In the genomic region with DNA sequence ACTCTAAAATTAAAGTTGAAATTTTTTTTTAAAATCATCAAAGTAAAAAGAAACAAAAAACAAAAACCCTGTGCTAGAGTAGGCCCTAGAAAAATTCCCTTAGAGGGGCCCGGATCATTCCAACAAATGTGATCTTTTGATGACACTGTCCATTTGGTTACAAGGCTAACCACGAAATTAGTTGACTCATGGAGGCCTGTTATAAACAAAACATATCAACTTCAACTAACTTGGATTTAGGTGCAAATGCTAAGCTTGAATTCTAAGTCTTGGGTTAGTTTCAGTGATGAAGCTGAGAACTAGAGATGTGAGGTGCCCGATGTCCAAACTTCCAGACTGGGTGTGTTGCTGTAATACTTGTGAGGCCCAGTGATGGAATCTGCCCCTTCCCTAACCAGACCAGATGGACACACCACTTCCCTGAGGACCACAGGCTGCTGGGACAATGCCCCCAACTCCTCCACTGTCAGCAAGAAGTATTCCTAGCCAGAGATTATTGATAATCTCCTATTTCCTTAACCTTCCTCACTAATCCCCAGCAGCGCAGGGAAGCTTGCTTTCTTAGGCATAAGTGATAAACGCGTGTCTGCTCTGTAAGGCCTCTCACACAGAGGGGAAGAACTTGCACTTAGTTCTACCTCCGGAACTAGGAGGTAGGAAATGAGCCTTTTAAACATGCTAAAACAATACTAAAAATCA, we compare ENCODE assay signal across 21 cellular contexts.
"Had no signal": no experiment of that assay in that cellular context is flagged by ENCODE, and none has a peak within 500 bp of the region (broad histone marks: within the 10 kb centered on the region; RNA-seq: fewer than 3 reads in every experiment).

No MANE protein-coding gene starts in this region.

- H3K27me3 Mint-ChIP-seq: activated naive CD8-positive, alpha-beta T cell treated with anti-CD3 and anti-CD28 coated beads for 36 hours; progenitor cell of endocrine pancreas had no signal

- H3K4me1 Mint-ChIP-seq: activated naive CD8-positive, alpha-beta T cell treated with anti-CD3 and anti-CD28 coated beads for 36 hours; stimulated activated naive CD8-positive, alpha-beta T cell treated with anti-CD3 and anti-CD28 coated beads, Interleukin-15, amount 100 ng/mL, for 72 hours had no signal

- H3K27ac Mint-ChIP-seq: activated naive CD8-positive, alpha-beta T cell treated with anti-CD3 and anti-CD28 coated beads for 36 hours; activated T-cell treated with anti-CD3 and anti-CD28 coated beads, Interleukin-2, amount 50 U/mL, for 72 hours; nephron progenitor cell; progenitor cell of endocrine pancreas; stimulated activated naive CD8-positive, alpha-beta T cell treated with anti-CD3 and anti-CD28 coated beads, Interleukin-15, amount 100 ng/mL, for 72 hours; T-helper 17 cell; WTC11 had no signal

- DNase-seq: activated CD4-positive, alpha-beta T cell treated with anti-CD3 and anti-CD28 coated beads for 48 hours; activated CD8-positive, alpha-beta memory T cell treated with anti-CD3 and anti-CD28 coated beads, Interleukin-2, amount 50 U/mL, for 48 hours; activated gamma-delta T cell; activated naive CD8-positive, alpha-beta T cell treated with anti-CD3 and anti-CD28 coated beads for 36 hours; activated T-cell treated with anti-CD3 and anti-CD28 coated beads, Interleukin-2, amount 50 U/mL, for 72 hours; amygdala; body of pancreas; central memory CD4-positive, alpha-beta T cell; colonic mucosa; esophagus squamous epithelium; foreskin keratinocyte; kidney glomerular epithelial cell; nephron progenitor cell; occipital lobe; right lobe of liver; spleen; stimulated activated naive CD8-positive, alpha-beta T cell treated with anti-CD3 and anti-CD28 coated beads, Interleukin-15, amount 100 ng/mL, for 72 hours; T-helper 17 cell; upper lobe of right lung had no signal

- ATAC-seq: activated T-cell treated with anti-CD3 and anti-CD28 coated beads, Interleukin-2, amount 50 U/mL, for 72 hours; body of pancreas; foreskin keratinocyte; stimulated activated naive CD8-positive, alpha-beta T cell treated with anti-CD3 and anti-CD28 coated beads, Interleukin-15, amount 100 ng/mL, for 72 hours; T-helper 17 cell; upper lobe of right lung; WTC11 had no signal

- H3K36me3 Mint-ChIP-seq: activated naive CD8-positive, alpha-beta T cell treated with anti-CD3 and anti-CD28 coated beads for 36 hours had no signal

- H3K4me3 Mint-ChIP-seq: activated naive CD8-positive, alpha-beta T cell treated with anti-CD3 and anti-CD28 coated beads for 36 hours; activated T-cell treated with anti-CD3 and anti-CD28 coated beads, Interleukin-2, amount 50 U/mL, for 72 hours; nephron progenitor cell; stimulated activated naive CD8-positive, alpha-beta T cell treated with anti-CD3 and anti-CD28 coated beads, Interleukin-15, amount 100 ng/mL, for 72 hours; T-helper 17 cell; WTC11 had no signal
